Comparison of ENCODE assay signal across 1 cellular context in the genomic region with DNA sequence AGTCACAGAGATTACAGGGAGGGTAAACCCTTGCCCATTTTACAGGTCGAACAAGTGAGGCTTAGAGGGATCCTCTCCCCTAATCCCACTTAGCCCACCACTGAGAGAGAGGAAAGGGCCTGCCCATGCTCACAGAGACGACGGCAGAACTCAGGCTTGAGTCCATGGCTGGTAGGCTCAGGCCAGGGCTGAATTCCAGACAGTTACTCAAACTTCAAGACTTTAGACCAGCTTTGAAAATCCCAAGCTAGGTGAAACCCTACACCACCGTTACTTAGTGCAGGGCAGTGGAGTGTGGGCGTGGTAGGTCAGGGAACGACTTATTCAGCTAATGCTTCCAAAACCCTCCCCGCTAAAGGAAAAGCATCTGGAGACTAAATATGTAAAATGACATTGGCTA.
A peak's percentile ranks its signal among the peaks of the same experiment; 100 is the strongest.
TF ChIP-seq lines count a peak whose summit lies in the region.

No MANE protein-coding gene starts in this region.

TF ChIP-seq in H1, 55 proteins besides CTCF, POLR2A, EP300 and RAD21:
- no peak for TF ChIP-seq CHD1 (IDR thresholded peaks at IDR 0.05; ENCODE audit: low read depth, low read length)
- peak; percentile 36; the same call in 1 of the 2 replicates for TF ChIP-seq KDM1A (IDR thresholded peaks at IDR 0.05; ENCODE audit: borderline replicate concordance, low read length)
